Comparison of ENCODE assay signal across 9 cellular contexts in the genomic region with DNA sequence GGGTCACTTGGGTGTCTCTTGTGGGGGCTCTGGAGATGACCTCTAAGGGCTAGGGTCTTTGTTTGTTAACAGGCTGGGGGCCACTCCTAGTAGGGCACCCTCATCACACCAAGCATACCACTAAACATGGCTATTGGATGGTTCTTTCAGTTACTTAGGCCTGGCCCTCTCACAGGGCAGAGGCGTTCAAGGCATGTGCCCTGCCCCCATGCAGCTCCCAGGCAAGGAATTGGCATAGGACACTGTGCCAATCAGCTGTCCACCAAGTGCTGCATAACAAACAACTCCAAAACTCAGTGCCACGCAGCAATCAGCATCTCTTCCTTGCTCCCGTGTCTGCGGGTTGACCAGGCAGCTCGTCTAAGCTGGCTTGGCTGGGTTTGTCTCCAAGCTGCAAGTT.
"Had no signal": no experiment of that assay in that cellular context is flagged by ENCODE, and none has a peak within 500 bp of the region (broad histone marks: within the 10 kb centered on the region; RNA-seq: fewer than 3 reads in every experiment).

No MANE protein-coding gene starts in this region.

- H3K27me3 Mint-ChIP-seq: IgD-negative memory B cell had no signal

- H3K9ac ChIP-seq: GM23248 had no signal

- DNase-seq: GM23248, GOT3, H7, HFFc6 had no signal

- H3K9me3 Mint-ChIP-seq: HFFc6, IgD-negative memory B cell had no signal

- H3K27ac Mint-ChIP-seq: HFFc6, IgD-negative memory B cell had no signal

- H3K4me3 ChIP-seq: GM23248, HAP-1 had no signal

- H3K27ac ChIP-seq: GM23248, HL-60 had no signal

- H3K9me3 ChIP-seq: HAP-1 had no signal

- H3K4me1 ChIP-seq: HAP-1 had no signal

- H2AFZ ChIP-seq: GM23248 had no signal

- H3K4me3 Mint-ChIP-seq: HFFc6, IgD-negative memory B cell had no signal

- H3K36me3 ChIP-seq: HAP-1 had no signal

- H3K36me3 Mint-ChIP-seq: IgD-negative memory B cell had no signal

- ATAC-seq: HCT116, HepG2 had no signal
